7 cellular contexts compared by ENCODE assay signal in genomic region chr16:68288796-68289195, GRCh38. TPM values are rescaled to one million over a fixed set of nuclear protein-coding genes. Genes with fewer than 3 reads are reported as not detected.
DNase-seq lines count a peak whose midpoint lies in the region; ATAC-seq and TF ChIP-seq lines count a peak whose summit lies in the region.
"Not testable (repeated sequence)": the region's sequence is repeated elsewhere in the genome, so short reads cannot be mapped to it uniquely, and the experiment has no call there.
"Had no signal": no experiment of that assay in that cellular context is flagged by ENCODE, and none has a peak within 500 bp of the region (broad histone marks: within the 10 kb centered on the region; RNA-seq: fewer than 3 reads in every experiment).

No MANE protein-coding gene starts in this region.

- POLR2A ChIA-PET in CD4-positive, alpha-beta T cell (lab: Charles Lee): interaction anchor here (1.6 to 14.1 kb wide), 5 partner anchors 11 to 26 kb away, joined by 9 to 271 read pairs (median 52); partner anchors contain the start of genes PRMT7, SLC7A6 and SLC7A6OS

- H3K27me3 ChIP-seq in CD4-positive, alpha-beta T cell (ENCODE audit: control insufficient read depth, insufficient read depth, low read length); esophagus muscularis mucosa; neutrophil; tibial artery: not testable (repeated sequence)

- not testable (repeated sequence) for H3K4me3 Mint-ChIP-seq in CD4-positive, alpha-beta T cell; activated naive CD4-positive, alpha-beta T cell treated with anti-CD3 and anti-CD28 coated beads for 36 hours
- peak overlapping the region; percentile 7 for H3K4me3 Mint-ChIP-seq in T-helper 17 cell

- not testable (repeated sequence) for TF ChIP-seq EP300 in esophagus muscularis mucosa (IDR thresholded peaks at IDR 0.05)

- not testable (repeated sequence) for ATAC-seq in CD4-positive, alpha-beta T cell (ENCODE audit: poor library complexity); T-helper 17 cell

- not testable (repeated sequence) for DNase-seq in CD4-positive, alpha-beta T cell; T-helper 17 cell; activated naive CD4-positive, alpha-beta T cell treated with anti-CD3 and anti-CD28 coated beads for 36 hours; esophagus muscularis mucosa (ENCODE audit: extremely low spot score); tibial artery

- H3K27me3 Mint-ChIP-seq in CD4-positive, alpha-beta T cell; T-helper 17 cell; activated naive CD4-positive, alpha-beta T cell treated with anti-CD3 and anti-CD28 coated beads for 36 hours (ENCODE audit: low read depth): not testable (repeated sequence)

- not testable (repeated sequence) for H3K9me3 Mint-ChIP-seq in CD4-positive, alpha-beta T cell; activated naive CD4-positive, alpha-beta T cell treated with anti-CD3 and anti-CD28 coated beads for 36 hours

- TF ChIP-seq POLR2A in esophagus muscularis mucosa (IDR thresholded peaks at IDR 0.05; ENCODE audit: low read depth): not testable (repeated sequence)

- not testable (repeated sequence) for TF ChIP-seq CTCF in CD4-positive, alpha-beta T cell (IDR thresholded peaks at IDR 0.05); esophagus muscularis mucosa (IDR thresholded peaks at IDR 0.05); neutrophil (IDR thresholded peaks at IDR 0.05); tibial artery (IDR thresholded peaks at IDR 0.05)

- H3K4me1 Mint-ChIP-seq in CD4-positive, alpha-beta T cell (ENCODE audit: low read depth): peaks cover 90% of the 10 kb centered on the region
- H3K4me1 Mint-ChIP-seq in T-helper 17 cell: peaks cover 75% of the 10 kb centered on the region
- peaks cover 94% of the 10 kb centered on the region for H3K4me1 Mint-ChIP-seq in activated naive CD4-positive, alpha-beta T cell treated with anti-CD3 and anti-CD28 coated beads for 36 hours (ENCODE audit: low read depth)

- H3K4me1 ChIP-seq in esophagus muscularis mucosa (peaks cover 53 to 69% (median 63%) of the 10 kb centered on the region in 4 donors), neutrophil (ENCODE audit: control insufficient read depth in 1 of 2, insufficient read depth in 1 of 2, low read depth in 1 of 2, low read length in 1 of 2) (peaks cover 49 to 56% of the 10 kb centered on the region in 2 experiments), tibial artery (peaks cover 0 to 50% (median 19%) of the 10 kb centered on the region in 4 donors)

- H3K4me3 ChIP-seq in esophagus muscularis mucosa; neutrophil (ENCODE audit: low read depth in 1 of 2, low read length in 1 of 2); tibial artery: not testable (repeated sequence)

- H3K9me3 ChIP-seq in CD4-positive, alpha-beta T cell (ENCODE audit: control insufficient read depth, low read length); T-helper 17 cell (ENCODE audit: control insufficient read depth, low read length, poor library complexity, severe bottlenecking); esophagus muscularis mucosa; neutrophil; tibial artery: not testable (repeated sequence)

- peak overlapping the region; percentile 87 for H3K27ac Mint-ChIP-seq in CD4-positive, alpha-beta T cell
- H3K27ac Mint-ChIP-seq in T-helper 17 cell: peak overlapping the region; percentile 93
- peak overlapping the region; percentile 92 for H3K27ac Mint-ChIP-seq in activated naive CD4-positive, alpha-beta T cell treated with anti-CD3 and anti-CD28 coated beads for 36 hours

- CTCF ChIA-PET in CD4-positive, alpha-beta T cell (lab: Charles Lee): interaction anchor here (1.1 to 23.0 kb wide), 3 partner anchors 9 to 40 kb away, joined by 5 to 278 read pairs (median 14); partner anchors contain the start of gene SLC7A6
- CTCF ChIA-PET in activated naive CD4-positive, alpha-beta T cell treated with anti-CD3 and anti-CD28 coated beads for 36 hours (lab: Charles Lee): interaction anchor here (1.0 to 10.6 kb wide), 6 partner anchors 9 to 80 kb away, joined by 3 to 181 read pairs (median 7); partner anchors contain the start of gene SLC7A6

- H3K36me3 Mint-ChIP-seq in CD4-positive, alpha-beta T cell (ENCODE audit: low read depth): peaks cover 80% of the 10 kb centered on the region
- peaks cover 21% of the 10 kb centered on the region for H3K36me3 Mint-ChIP-seq in T-helper 17 cell (ENCODE audit: low read depth)
- peaks cover 55% of the 10 kb centered on the region for H3K36me3 Mint-ChIP-seq in activated naive CD4-positive, alpha-beta T cell treated with anti-CD3 and anti-CD28 coated beads for 36 hours (ENCODE audit: low read depth)

- 85% methylated on average over 9 of the region's 9 CpGs for WGBS in esophagus muscularis mucosa

- intact Hi-C loops in CD4-positive, alpha-beta T cell (cut with DNase I, micrococcal nuclease): loop anchor here in 1 of 2 experiments (1.0 kb wide), 1 partner anchor 23 kb away; no protein-coding TSS in a partner anchor
- intact Hi-C loops in activated naive CD4-positive, alpha-beta T cell treated with anti-CD3 and anti-CD28 coated beads for 36 hours (cut with micrococcal nuclease): loop anchor here (1.0 to 5.0 kb wide), 3 partner anchors 22 to 201 kb away; partner anchors contain the start of genes NFATC3 and SLC7A6OS
- intact Hi-C loops in esophagus muscularis mucosa (cut with DNase I); tibial artery (cut with DNase I; ENCODE audit: low total_unique reads): not testable (repeated sequence)

- peak overlapping the region; percentile 80 for H3K27ac ChIP-seq in CD4-positive, alpha-beta T cell (ENCODE audit: low read depth, low read length)
- H3K27ac ChIP-seq in esophagus muscularis mucosa (replicated peaks in 1 of 4) (peak overlapping the region; percentile 39 to 62 (median 56)), neutrophil (peak overlapping the region; percentile 56), tibial artery (peak overlapping the region; percentile 74 to 80)

- peaks cover 11 to 68% (median 56%) of the 10 kb centered on the region in 4 donors for H3K36me3 ChIP-seq in esophagus muscularis mucosa
- peaks cover 15% of the 10 kb centered on the region for H3K36me3 ChIP-seq in neutrophil
- H3K36me3 ChIP-seq in tibial artery: peaks cover 15 to 36% (median 21%) of the 10 kb centered on the region in 3 donors

RNA-seq across cellular contexts. Expression of gene SLC7A6OS, which starts 21.9 kb away (rescaled TPM):
- 10 to 100 TPM; 29.0 to 32.1 TPM for total RNA-seq in CD4-positive, alpha-beta T cell
- total RNA-seq in T-helper 17 cell: 10 to 100 TPM; 35.3 to 36.0 TPM
- 10 to 100 TPM; 23.0 to 26.4 TPM for total RNA-seq in activated naive CD4-positive, alpha-beta T cell treated with anti-CD3 and anti-CD28 coated beads for 36 hours
- 10 to 100 TPM in 2 of 4 donors, 1 to 10 TPM in 2; 8.7 to 15.7 (median 11.5) TPM for total RNA-seq in esophagus muscularis mucosa

RNA-seq across cellular contexts. Expression of gene PRMT7, which starts 22.0 kb away (rescaled TPM):
- 10 to 100 TPM; 46.3 to 51.0 TPM for total RNA-seq in CD4-positive, alpha-beta T cell
- total RNA-seq in T-helper 17 cell (10 to 100 TPM; 55.2 to 59.4 TPM), esophagus muscularis mucosa (10 to 100 TPM; 20.0 to 31.1 (median 26.8) TPM)
- total RNA-seq in activated naive CD4-positive, alpha-beta T cell treated with anti-CD3 and anti-CD28 coated beads for 36 hours: 10 to 100 TPM; 51.6 to 52.4 TPM

RNA-seq across cellular contexts. Expression of gene SLC7A6, which starts 24.5 kb away (rescaled TPM):
- 100 to 1,000 TPM; 187 to 197 TPM for total RNA-seq in CD4-positive, alpha-beta T cell
- total RNA-seq in T-helper 17 cell (100 to 1,000 TPM; 148 to 171 TPM), esophagus muscularis mucosa (10 to 100 TPM; 18.9 to 37.1 (median 27.3) TPM)
- total RNA-seq in activated naive CD4-positive, alpha-beta T cell treated with anti-CD3 and anti-CD28 coated beads for 36 hours: 10 to 100 TPM; 79.4 to 83.4 TPM

RNA-seq across cellular contexts. Expression of gene PLA2G15, which starts 43.6 kb away (rescaled TPM):
- 1 to 10 TPM; 4.3 to 4.7 TPM for total RNA-seq in CD4-positive, alpha-beta T cell
- 1 to 10 TPM; 6.6 to 7.4 TPM for total RNA-seq in T-helper 17 cell
- total RNA-seq in activated naive CD4-positive, alpha-beta T cell treated with anti-CD3 and anti-CD28 coated beads for 36 hours: 1 to 10 TPM; 4.2 to 5.4 TPM
- 10 to 100 TPM; 10.4 to 22.0 (median 15.3) TPM for total RNA-seq in esophagus muscularis mucosa

RNA-seq across cellular contexts. Expression of gene ESRP2, which starts 52.9 kb away (rescaled TPM):
- not detected for total RNA-seq in CD4-positive, alpha-beta T cell
- total RNA-seq in T-helper 17 cell: under 1 TPM; 0.10 to 0.16 TPM
- under 1 TPM; 0.21 to 0.35 TPM for total RNA-seq in activated naive CD4-positive, alpha-beta T cell treated with anti-CD3 and anti-CD28 coated beads for 36 hours
- 1 to 10 TPM in 1 of 4 donors, under 1 TPM in 3; 0.17 to 2.1 (median 0.52) TPM for total RNA-seq in esophagus muscularis mucosa
- total RNA-seq: occipital lobe had no signal
